Comparison of ENCODE assay signal across 19 cellular contexts in genomic region chr15:32763295-32763694, GRCh38. TPM values are rescaled to one million over a fixed set of nuclear protein-coding genes. Genes with fewer than 3 reads are reported as not detected.
"Had no signal": no experiment of that assay in that cellular context is flagged by ENCODE, and none has a peak within 500 bp of the region (broad histone marks: within the 10 kb centered on the region; RNA-seq: fewer than 3 reads in every experiment).

No MANE protein-coding gene starts in this region.

- H3K9me3 ChIP-seq: adrenal gland, gastroesophageal sphincter, left ventricle myocardium inferior, psoas muscle, right lobe of liver, spleen, suprapubic skin had no signal

- H3K4me3 ChIP-seq: adrenal gland, coronary artery, gastroesophageal sphincter, left ventricle myocardium inferior, psoas muscle, right lobe of liver, spleen, suprapubic skin had no signal

- H3K36me3 ChIP-seq: adrenal gland, gastroesophageal sphincter, left ventricle myocardium inferior, right lobe of liver, spleen, suprapubic skin had no signal

- H3K4me1 ChIP-seq: adrenal gland, gastroesophageal sphincter, left ventricle myocardium inferior, psoas muscle, right lobe of liver, spleen, suprapubic skin had no signal

- H3K27ac ChIP-seq: adrenal gland, coronary artery, gastroesophageal sphincter, left ventricle myocardium inferior, psoas muscle, right lobe of liver, spleen, suprapubic skin had no signal

- ATAC-seq: gastroesophageal sphincter; psoas muscle; right lobe of liver; stimulated activated naive CD8-positive, alpha-beta T cell treated with anti-CD3 and anti-CD28 coated beads, Interleukin-15, Interleukin-2, amounts not matched to agents 100 U/mL and 50 U/mL, for 24 hours had no signal

- DNase-seq: activated B cell treated with CpG ODN at 0.5 μM for 24 hours; activated CD4-positive, alpha-beta T cell treated with anti-CD3 and anti-CD28 coated beads, Interleukin-2, amount 10 ng/mL, durations not matched to agents 7 days and 5 days; activated CD8-positive, alpha-beta memory T cell treated with anti-CD3 and anti-CD28 coated beads for 24 hours; activated naive CD4-positive, alpha-beta T cell treated with anti-CD3 and anti-CD28 coated beads, Interleukin-2, amount 50 U/mL, for 16 hours; adrenal gland; central memory CD4-positive, alpha-beta T cell; effector CD8-positive, alpha-beta T cell; kidney; left ventricle myocardium inferior; mesenchymal stem cell; occipital lobe; psoas muscle; right lobe of liver; spleen; stimulated activated CD4-positive, alpha-beta T cell treated with anti-CD3 and anti-CD28 coated beads, Interleukin-1b, Interleukin-23, amount 100 ng/mL, for 48 hours; stimulated activated naive CD8-positive, alpha-beta T cell treated with anti-CD3 and anti-CD28 coated beads, Interleukin-15, Interleukin-2, amounts not matched to agents 100 U/mL and 50 U/mL, for 24 hours had no signal

- H3K27me3 ChIP-seq: adrenal gland, gastroesophageal sphincter, right lobe of liver, suprapubic skin had no signal

RNA-seq across cellular contexts. Expression of gene GREM1, which starts 45.5 kb away (rescaled TPM):
- total RNA-seq: activated B cell treated with CpG ODN at 0.5 μM for 24 hours; activated CD4-positive, alpha-beta T cell treated with anti-CD3 and anti-CD28 coated beads, Interleukin-2, amount 10 ng/mL, durations not matched to agents 7 days and 5 days had no signal
